Comparison of ENCODE assay signal across 1 cellular context in the genomic region with DNA sequence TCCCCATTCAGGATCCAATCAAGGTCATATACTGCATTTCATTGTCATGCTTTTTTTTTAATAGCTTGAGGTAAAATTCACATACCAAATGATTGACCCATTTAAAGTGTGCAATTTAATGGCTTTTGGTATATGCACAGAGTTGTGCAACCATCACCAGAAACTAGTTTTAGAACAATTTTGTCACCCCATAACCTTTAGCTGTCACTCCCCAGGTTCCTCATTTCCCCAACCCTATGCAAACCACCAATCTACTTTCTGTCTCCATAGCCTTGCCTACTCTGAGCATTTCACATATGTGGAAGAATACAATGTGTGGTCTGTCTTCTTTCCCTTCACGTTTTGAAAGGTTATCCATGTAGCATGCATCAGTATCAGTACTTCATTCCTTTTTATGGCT.
A peak's percentile ranks its signal among the peaks of the same experiment; 100 is the strongest.
TF ChIP-seq lines count a peak whose summit lies in the region.

No MANE protein-coding gene starts in this region.

TF ChIP-seq in GM12878, 131 proteins besides CTCF, POLR2A, EP300 and RAD21 (continued from another document):
- TF ChIP-seq SPI1 (IDR thresholded peaks at IDR 0.05; ENCODE audit: borderline replicate concordance, insufficient read depth, low read depth, low read length) = peak; percentile 14; the same call in 1 of the 2 replicates
- no peak for TF ChIP-seq ZNF622 (IDR thresholded peaks at IDR 0.05)
